ENCODE assay signal across 2 cellular contexts in genomic region chr19:50906217-50906616, GRCh38.
TF ChIP-seq lines count a peak whose summit lies in the region.

No MANE protein-coding gene starts in this region.

TF ChIP-seq in SK-N-SH treated with all-trans-retinoic acid at 6 μM for 48 hours, 23 proteins besides CTCF, POLR2A, EP300 and RAD21 (continued from another document):
- TF ChIP-seq ZFP30 (CRISPR knock-in tag; IDR thresholded peaks at IDR 0.05) (no peak), PATZ1 (CRISPR knock-in tag; IDR thresholded peaks at IDR 0.05; ENCODE audit: borderline replicate concordance) (no peak), ZNF8 (CRISPR knock-in tag; IDR thresholded peaks at IDR 0.05) (no peak), PPARA (CRISPR knock-in tag; IDR thresholded peaks at IDR 0.05; ENCODE audit: borderline replicate concordance) (no peak)

TF ChIP-seq in H1, 55 proteins besides CTCF, POLR2A, EP300 and RAD21:
- no peak for TF ChIP-seq EGR1 (IDR thresholded peaks at IDR 0.05; ENCODE audit: borderline replicate concordance, low read depth, low read length)
- no peak for TF ChIP-seq SP2 (IDR thresholded peaks at IDR 0.05; ENCODE audit: low read length)
- no peak for TF ChIP-seq BACH1 (IDR thresholded peaks at IDR 0.05; ENCODE audit: low read length)
- TF ChIP-seq KDM1A (IDR thresholded peaks at IDR 0.05; ENCODE audit: borderline replicate concordance, low read length), result no peak
- no peak for TF ChIP-seq USF2 (IDR thresholded peaks at IDR 0.05; ENCODE audit: low read length)
- no peak for TF ChIP-seq SP4 (IDR thresholded peaks at IDR 0.05; ENCODE audit: low read length)
- no peak for TF ChIP-seq GABPA (IDR thresholded peaks at IDR 0.05; ENCODE audit: borderline replicate concordance, insufficient read depth, low read length)
TF ChIP-seq in H1: peak in this region for 0.
